Comparison of ENCODE assay signal across 11 cellular contexts in the genomic region with DNA sequence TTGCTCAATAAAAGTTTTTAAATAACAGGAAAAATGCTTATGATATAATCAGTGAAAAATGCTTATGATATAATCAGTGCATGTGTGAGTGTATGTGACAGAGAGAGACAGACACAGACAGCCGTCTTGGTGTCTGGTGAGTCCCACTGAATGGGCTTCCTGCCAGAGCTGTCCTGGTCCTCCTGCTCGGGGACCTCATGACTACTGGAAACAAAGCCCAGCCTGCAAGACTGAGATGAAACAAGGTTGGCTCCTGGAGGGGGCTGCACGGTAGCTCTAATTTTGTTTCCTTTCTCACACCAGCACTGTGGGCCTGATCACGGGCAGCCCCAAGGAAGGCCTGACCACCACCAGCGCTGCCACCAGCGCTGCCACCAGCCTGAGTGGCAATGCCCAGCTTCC. TPM values are rescaled to one million over a fixed set of nuclear protein-coding genes. Genes with fewer than 3 reads are reported as not detected.
DNase-seq lines count a peak whose midpoint lies in the region; ATAC-seq, FAIRE-seq and TF ChIP-seq lines count a peak whose summit lies in the region.
"Had no signal": no experiment of that assay in that cellular context is flagged by ENCODE, and none has a peak within 500 bp of the region (broad histone marks: within the 10 kb centered on the region; RNA-seq: fewer than 3 reads in every experiment).

No MANE protein-coding gene starts in this region.

- no peaks in the 10 kb centered on the region for H3K9me3 ChIP-seq in body of pancreas
- H3K9me3 ChIP-seq in stomach, result no peaks in the 10 kb centered on the region
- H3K9me3 ChIP-seq in effector memory CD4-positive, alpha-beta T cell (ENCODE audit: control insufficient read depth, low read length), result no peaks in the 10 kb centered on the region

- no peak for FAIRE-seq in HTR-8/SVneo (lab: Jason Lieb, UNC)

- peaks cover 23% of the 10 kb centered on the region for H3K4me1 ChIP-seq in body of pancreas
- peaks cover 14 to 47% (median 31%) of the 10 kb centered on the region in 4 donors for H3K4me1 ChIP-seq in stomach
- H3K4me1 ChIP-seq in effector memory CD4-positive, alpha-beta T cell (ENCODE audit: control insufficient read depth, insufficient read depth, low read length, poor library complexity, severe bottlenecking), result no peaks in the 10 kb centered on the region

- intact Hi-C loops in body of pancreas (cut with DNase I) (no loop called here), stomach (cut with DNase I; ENCODE audit: low total_unique reads) (no loop called here)

- TF ChIP-seq EP300 in stomach (IDR thresholded peaks at IDR 0.05), result no peak

- TF ChIP-seq POLR2A in body of pancreas (IDR thresholded peaks at IDR 0.05), result no peak
- TF ChIP-seq POLR2A in stomach (IDR thresholded peaks at IDR 0.05), result no peak

- peak; percentile 41 for DNase-seq in HTR-8/SVneo (ENCODE audit: insufficient read length, low spot score)
- DNase-seq in body of pancreas, result peak in 3 of 4 donors; percentile 24 to 47 (median 35)
- DNase-seq in islet precursor cell, result peak; percentile 62
- peak; percentile 29 for DNase-seq in stomach
- no peak for DNase-seq in DMS153 (lab: John Stamatoyannopoulos, UW)
- no peak for DNase-seq in effector memory CD4-positive, alpha-beta T cell
- DNase-seq in germinal center (ENCODE audit: low spot score), result no peak
- no peak for DNase-seq in foreskin melanocyte
- DNase-seq: immature natural killer cell, NCI-H510A treated with DMSO at 0.1 percent for 48 hours had no signal

- H3K27me3 ChIP-seq in body of pancreas (no peaks in the 10 kb centered on the region), stomach (no peaks in the 10 kb centered on the region)
- no peaks in the 10 kb centered on the region for H3K27me3 ChIP-seq in effector memory CD4-positive, alpha-beta T cell (replicated peaks; ENCODE audit: control insufficient read depth, insufficient read depth, low read length, poor library complexity, severe bottlenecking)

- H3K27ac ChIP-seq in body of pancreas (peak overlapping the region in 2 of 4 donors; percentile 40 to 41), stomach (peak overlapping the region in 3 of 5 donors; percentile 18 to 36 (median 36))
- H3K27ac ChIP-seq in effector memory CD4-positive, alpha-beta T cell (ENCODE audit: insufficient read depth, low read length, poor library complexity, severe bottlenecking), result no peak overlapping the region

- H3K4me3 ChIP-seq in body of pancreas, result no peak overlapping the region
- H3K4me3 ChIP-seq in stomach, result no peak overlapping the region
- H3K4me3 ChIP-seq in effector memory CD4-positive, alpha-beta T cell (ENCODE audit: insufficient read depth, low read depth, low read length, poor library complexity, severe bottlenecking), result no peak overlapping the region

- TF ChIP-seq CTCF in body of pancreas (IDR thresholded peaks at IDR 0.05) (no peak), stomach (IDR thresholded peaks at IDR 0.05) (no peak)

- no peak for ATAC-seq in body of pancreas

- H3K36me3 ChIP-seq in body of pancreas (replicated peaks in 1 of 2; ENCODE audit: insufficient read depth in 1 of 2, low read depth in 2 of 2) (no peaks in the 10 kb centered on the region), stomach (no peaks in the 10 kb centered on the region)
- no peaks in the 10 kb centered on the region for H3K36me3 ChIP-seq in effector memory CD4-positive, alpha-beta T cell (ENCODE audit: control insufficient read depth, insufficient read depth, low read length)

- 65 to 73% methylated on average over 4 to 6 of the region's 6 CpGs for whole genome bisulfite sequencing in body of pancreas, 2 donors
- 70 to 82% (median 79%) methylated on average over 4 to 6 of the region's 6 CpGs for WGBS in stomach, 5 donors

RNA-seq across cellular contexts. Expression of a gene that starts 57.3 kb away (rescaled TPM):
- total RNA-seq in body of pancreas (10 to 100 TPM; 37.6 to 62.6 TPM), stomach (10 to 100 TPM in 4 of 5 donors, 1 to 10 TPM in 1; 7.2 to 94.7 (median 21.0) TPM)
- polyA plus RNA-seq in stomach, result 1 to 10 TPM; 4.6 to 6.1 (median 5.3) TPM
- polyA plus RNA-seq: IgD-negative memory B cell had no signal

Comparison
In these comparisons a context has a peak if more than half of its experiments do, and no peak if none do; other contexts are left out.
1. DNase-seq: peak in HTR-8/SVneo (single experiment), body of pancreas (3 of 4), islet precursor cell (single experiment) and stomach (single experiment); none in DMS153 (single experiment), effector memory CD4-positive, alpha-beta T cell (0 of 3), germinal center (single experiment) and foreskin melanocyte (single experiment).